9 cellular contexts compared by ENCODE assay signal in the genomic region with DNA sequence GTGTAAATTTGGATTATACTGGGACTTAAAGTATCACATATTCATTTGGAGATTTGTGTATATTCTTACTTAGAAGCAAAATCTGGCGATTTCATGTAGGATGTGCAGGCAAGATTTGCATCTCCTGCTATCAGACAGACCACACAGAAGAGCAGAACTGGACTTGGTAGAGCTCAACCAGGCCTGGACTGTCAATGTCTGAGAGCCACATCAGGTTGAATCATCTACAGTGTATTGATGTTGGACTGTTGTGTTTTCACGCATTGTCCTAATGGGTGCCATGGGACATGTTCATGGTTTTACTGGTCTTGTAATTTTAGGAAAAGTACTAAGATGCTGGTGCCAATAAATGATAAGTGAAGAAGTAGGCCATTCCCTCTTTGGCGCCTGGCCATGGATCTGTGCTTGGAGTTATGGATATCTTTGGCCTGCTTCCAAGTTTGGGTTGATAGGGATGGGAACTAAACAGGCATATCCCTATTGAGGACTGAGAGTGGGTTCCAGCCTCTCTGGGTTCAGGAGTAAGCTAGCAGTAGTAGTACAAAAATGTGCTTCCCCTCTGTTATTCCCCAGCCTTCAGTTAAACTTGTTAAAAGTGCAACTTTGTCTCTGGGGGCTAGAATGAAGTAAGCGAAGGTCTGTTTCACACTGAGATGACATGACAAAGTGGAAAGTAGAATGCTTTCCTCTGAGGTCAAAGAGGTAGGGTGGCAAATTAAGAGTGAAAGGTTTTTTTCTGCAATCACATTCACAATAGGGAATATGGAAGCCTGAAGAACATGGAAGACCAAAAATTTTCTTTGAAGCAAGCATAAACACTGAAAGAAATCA. TPM values are rescaled to one million over a fixed set of nuclear protein-coding genes. Genes with fewer than 3 reads are reported as not detected.
DNase-seq lines count a peak whose midpoint lies in the region; ATAC-seq and TF ChIP-seq lines count a peak whose summit lies in the region.
"Had no signal": no experiment of that assay in that cellular context is flagged by ENCODE, and none has a peak within 500 bp of the region (broad histone marks: within the 10 kb centered on the region; RNA-seq: fewer than 3 reads in every experiment).

No MANE protein-coding gene starts in this region.

- peak; percentile 70 for ATAC-seq in HG02943 (IDR thresholded peaks at IDR 0.05; ENCODE audit: low read depth, unreplicated experiment)

- intact Hi-C loops in MCF 10A (cut with micrococcal nuclease) (no loop called here), mammary epithelial cell (cut with micrococcal nuclease) (loop anchor here (2.0 kb wide), 1 partner anchor 13 kb away; no protein-coding TSS in a partner anchor)

- POLR2A ChIA-PET in MCF 10A (lab: Yijun Ruan, JAX) (interaction anchor here (0.5 to 10.1 kb wide), 15 partner anchors 10 to 431 kb away, joined by 3 to 96 read pairs (median 4); a partner anchor contains a TSS), HEK293T (lab: Yijun Ruan, JAX) (no interaction called here)

- no peaks in the 10 kb centered on the region for H3K9me3 Mint-ChIP-seq in MCF 10A (ENCODE audit: unreplicated experiment)

- WGBS in mammary epithelial cell (ENCODE audit: low coverage, missing lambda C conversion rate): 100% methylated on average over 4 of the region's 4 CpGs

- H3K36me3 Mint-ChIP-seq in MCF 10A (ENCODE audit: insufficient read depth, unreplicated experiment): peaks cover 7% of the 10 kb centered on the region

- H3K27me3 Mint-ChIP-seq in MCF 10A (ENCODE audit: insufficient read depth, unreplicated experiment): no peaks in the 10 kb centered on the region

- CTCF ChIA-PET in MCF 10A (lab: Yijun Ruan, JAX) (interaction anchor here (2.1 kb wide), 1 partner anchor 10 kb away, joined by 8 read pairs; no protein-coding TSS in a partner anchor), mammary epithelial cell (lab: Charles Lee; ENCODE audit: low non-redundant PET) (no interaction called here), HEK293T (lab: Yijun Ruan, JAX) (no interaction called here)

- no peak overlapping the region for H3K4me2 ChIP-seq in mammary epithelial cell (ENCODE audit: insufficient read depth, low read depth, low read length)

- H3K4me3 Mint-ChIP-seq in MCF 10A (ENCODE audit: unreplicated experiment): no peak overlapping the region

- no peaks in the 10 kb centered on the region for H3K9me3 ChIP-seq in mammary epithelial cell (replicated peaks; ENCODE audit: insufficient read depth, low read length)

- H4K20me1 ChIP-seq in mammary epithelial cell (ENCODE audit: insufficient read depth, low read length): no peaks in the 10 kb centered on the region

- dilution Hi-C loops in mammary epithelial cell (cut with HindIII; ENCODE audit: low sequenced_read_pairs): no loop called here

- no peak overlapping the region for H3K9ac ChIP-seq in mammary epithelial cell (ENCODE audit: insufficient read depth, low read length)

- no TSS peak for BruUV-seq in MCF 10A (replicated peaks; lab: Mats Ljungman, UMichigan)
- no TSS peak for BruUV-seq in mammary epithelial cell (replicated peaks; lab: Mats Ljungman, UMichigan)

- H3K27ac ChIP-seq in mammary epithelial cell (ENCODE audit: insufficient read depth, low read depth, low read length) (no peak overlapping the region), temporal lobe (ENCODE audit: low read depth, low read length) (peak overlapping the region; percentile 82)

- H2AFZ ChIP-seq in mammary epithelial cell (ENCODE audit: low read depth, low read length): no peak overlapping the region

- in situ Hi-C loops in mammary epithelial cell (cut with MboI; ENCODE audit: low sequenced_read_pairs in 2 of 2): no loop called here

- peaks cover 23% of the 10 kb centered on the region for H3K4me1 ChIP-seq in mammary epithelial cell (ENCODE audit: insufficient read depth, low read length)

- no peaks in the 10 kb centered on the region for H3K27me3 ChIP-seq in mammary epithelial cell (ENCODE audit: insufficient read depth, low read length)

- TF ChIP-seq CTCF in MCF 10A (IDR thresholded peaks at IDR 0.05; ENCODE audit: unreplicated experiment) (no peak), mammary epithelial cell (conservative IDR thresholded peaks at IDR 0.05 in 1 of 2, IDR thresholded peaks at IDR 0.05 in 1 of 2; ENCODE audit: extremely low read depth in 1 of 2, insufficient read depth in 1 of 2, low read depth in 1 of 2, low read length in 2 of 2) (no peak)

- no peak overlapping the region for H3K4me3 ChIP-seq in mammary epithelial cell (replicated peaks in 1 of 3; ENCODE audit: insufficient read depth in 1 of 3, low read depth in 2 of 3, low read length in 3 of 3)

- no peaks in the 10 kb centered on the region for H3K79me2 ChIP-seq in mammary epithelial cell (ENCODE audit: insufficient read depth, low read length)

- DNase-seq in MCF 10A (ENCODE audit: unreplicated experiment) (no peak), mammary epithelial cell (no peak), NCI-H345 treated with DMSO at 0.1 percent for 48 hours (lab: John Stamatoyannopoulos, UW; ENCODE audit: unreplicated experiment) (peak; percentile 20), SW 1271 (lab: John Stamatoyannopoulos, UW) (no peak), DMS53 (lab: John Stamatoyannopoulos, UW) (no peak), HEK293T (ENCODE audit: extremely low spot score) (no peak)
- DNase-seq: NK-92 treated with Interleukin-12 subunit alpha and Interleukin-12 subunit beta, amount 100 ng/mL, for 24 hours had no signal

- peaks cover 44% of the 10 kb centered on the region for H3K4me1 Mint-ChIP-seq in MCF 10A (ENCODE audit: insufficient read depth, unreplicated experiment)

- H3K27ac Mint-ChIP-seq in MCF 10A (ENCODE audit: low read depth, unreplicated experiment): peak overlapping the region; percentile 81

- H3K36me3 ChIP-seq in mammary epithelial cell (ENCODE audit: insufficient read depth, low read length): no peaks in the 10 kb centered on the region

TF ChIP-seq in HEK293T, 16 proteins besides CTCF, POLR2A, EP300 and RAD21:
- no peak for TF ChIP-seq CTBP1 (IDR thresholded peaks at IDR 0.05; ENCODE audit: borderline replicate concordance)
- TF ChIP-seq FOXA1 (IDR thresholded peaks at IDR 0.05): no peak
- TF ChIP-seq L3MBTL2 (conservative IDR thresholded peaks at IDR 0.05): no peak
- no peak for TF ChIP-seq ARNT (IDR thresholded peaks at IDR 0.05)
- no peak for TF ChIP-seq ELF4 (IDR thresholded peaks at IDR 0.05)
- TF ChIP-seq ZNF384 (IDR thresholded peaks at IDR 0.05): no peak
- TF ChIP-seq HDGF (IDR thresholded peaks at IDR 0.05; ENCODE audit: borderline replicate concordance): no peak
- no peak for TF ChIP-seq FOXM1 (IDR thresholded peaks at IDR 0.05; ENCODE audit: borderline replicate concordance)
- TF ChIP-seq SUZ12 (IDR thresholded peaks at IDR 0.05): no peak
- no peak for TF ChIP-seq FOXK2 (IDR thresholded peaks at IDR 0.05)
- TF ChIP-seq, protein P1, sequence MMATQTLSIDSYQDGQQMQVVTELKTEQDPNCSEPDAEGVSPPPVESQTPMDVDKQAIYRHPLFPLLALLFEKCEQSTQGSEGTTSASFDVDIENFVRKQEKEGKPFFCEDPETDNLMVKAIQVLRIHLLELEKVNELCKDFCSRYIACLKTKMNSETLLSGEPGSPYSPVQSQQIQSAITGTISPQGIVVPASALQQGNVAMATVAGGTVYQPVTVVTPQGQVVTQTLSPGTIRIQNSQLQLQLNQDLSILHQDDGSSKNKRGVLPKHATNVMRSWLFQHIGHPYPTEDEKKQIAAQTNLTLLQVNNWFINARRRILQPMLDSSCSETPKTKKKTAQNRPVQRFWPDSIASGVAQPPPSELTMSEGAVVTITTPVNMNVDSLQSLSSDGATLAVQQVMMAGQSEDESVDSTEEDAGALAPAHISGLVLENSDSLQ (IDR thresholded peaks at IDR 0.05): no peak

RNA-seq across cellular contexts. Expression of a gene that starts 49.2 kb away (rescaled TPM):
- total RNA-seq in MCF 10A (2022) (34.2 and 46.0 TPM in 2 replicates), mammary epithelial cell (1 to 10 TPM; 5.0 to 6.0 TPM), temporal lobe (4.2 TPM)
- 3.1 TPM for polyA plus RNA-seq in mammary epithelial cell
- 11.3 TPM for polyA minus RNA-seq in mammary epithelial cell
